Comparison of ENCODE assay signal across 23 cellular contexts in genomic region chr1:23325393-23325792, GRCh38.
"Had no signal": no experiment of that assay in that cellular context is flagged by ENCODE, and none has a peak within 500 bp of the region (broad histone marks: within the 10 kb centered on the region; RNA-seq: fewer than 3 reads in every experiment).

No MANE protein-coding gene starts in this region.

- H3K27me3 Mint-ChIP-seq: activated naive CD8-positive, alpha-beta T cell; brain; naive thymus-derived CD4-positive, alpha-beta T cell had no signal

- H3K27me3 ChIP-seq: ascending aorta, right atrium auricular region, spleen, tibial nerve had no signal

- H3K4me3 ChIP-seq: ascending aorta, right atrium auricular region, spleen, tibial nerve had no signal

- H3K27ac Mint-ChIP-seq: activated naive CD8-positive, alpha-beta T cell; mesothelial cell of epicardium had no signal

- H3K4me3 Mint-ChIP-seq: activated naive CD8-positive, alpha-beta T cell; brain; mesothelial cell of epicardium; naive thymus-derived CD4-positive, alpha-beta T cell; neural crest cell had no signal

- H3K9me3 ChIP-seq: ascending aorta, right atrium auricular region, spleen, tibial nerve had no signal

- DNase-seq: activated CD4-positive, alpha-beta T cell treated with anti-CD3 and anti-CD28 coated beads for 4 hours; activated CD4-positive, alpha-beta T cell treated with anti-CD3 and anti-CD28 coated beads, Interleukin-2, amount 50 U/mL, for 48 hours; activated CD8-positive, alpha-beta memory T cell treated with anti-CD3 and anti-CD28 coated beads for 24 hours; activated CD8-positive, alpha-beta memory T cell treated with anti-CD3 and anti-CD28 coated beads, Interleukin-2, amount 50 U/mL, for 4 hours; activated effector memory CD4-positive, alpha-beta T cell treated with Interleukin-2 at 50 U/mL for 16 hours; activated naive CD4-positive, alpha-beta T cell treated with Interleukin-2 at 50 U/mL for 16 hours; activated T-cell treated with anti-CD3 and anti-CD28 coated beads, Interleukin-2, amount 50 U/mL, for 48 hours; foreskin fibroblast; head of caudate nucleus; hippocampal formation; naive thymus-derived CD4-positive, alpha-beta T cell; nucleus accumbens; spleen; stimulated activated naive CD4-positive, alpha-beta T cell treated with Interleukin-2 at 50 U/mL for 16 hours had no signal

- H3K27ac ChIP-seq: ascending aorta, parathyroid adenoma, right atrium auricular region, spleen, tibial nerve had no signal

- H3K4me1 ChIP-seq: parathyroid adenoma, right atrium auricular region had no signal

- ATAC-seq: esophagus mucosa; naive thymus-derived CD4-positive, alpha-beta T cell had no signal

- H3K9me3 Mint-ChIP-seq: brain; mesothelial cell of epicardium; naive thymus-derived CD4-positive, alpha-beta T cell; neural crest cell had no signal
